ENCODE assay signal across 1 cellular context in the genomic region with DNA sequence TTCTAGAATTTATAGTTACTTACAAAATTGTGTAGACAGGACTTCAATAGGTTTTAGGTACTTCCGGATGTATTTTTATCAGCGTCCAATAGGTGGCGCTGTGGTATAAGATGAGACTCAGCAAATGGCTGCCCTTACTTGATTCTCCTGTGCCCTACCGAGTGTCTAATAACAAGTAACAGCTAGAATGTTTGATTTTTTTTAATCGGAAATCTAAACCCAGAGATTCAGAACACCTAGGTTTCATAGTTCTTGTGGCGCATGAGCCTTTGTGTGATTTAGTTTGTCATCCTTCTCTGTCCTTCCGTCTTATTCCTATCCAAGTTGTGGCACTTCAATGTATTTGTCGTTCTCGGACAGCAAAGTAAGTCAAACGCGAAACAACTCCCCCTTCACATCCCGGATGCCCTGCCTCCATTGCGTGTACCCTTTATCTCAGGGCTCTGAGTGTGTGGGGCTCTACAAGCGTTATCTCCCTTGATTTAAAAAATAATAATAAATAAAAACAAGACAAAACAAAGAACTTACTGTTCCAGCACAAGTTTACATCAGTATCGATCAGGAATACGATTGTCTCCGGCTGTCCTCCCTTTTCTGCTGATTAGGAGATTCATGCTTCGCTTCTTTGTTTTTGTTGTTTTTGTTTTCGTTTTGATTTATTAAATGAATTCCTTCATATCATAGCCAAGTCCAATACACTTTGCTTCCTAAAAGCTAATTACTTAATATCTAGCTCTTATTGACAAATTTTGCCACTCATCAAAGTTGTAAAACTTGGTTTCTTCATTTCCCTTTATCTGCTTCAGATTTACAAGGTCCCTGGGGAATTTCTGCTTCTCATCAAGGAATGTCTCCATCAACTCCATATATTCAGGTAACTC.
A peak's percentile ranks its signal among the peaks of the same experiment; 100 is the strongest.
TF ChIP-seq lines count a peak whose summit lies in the region.

No MANE protein-coding gene starts in this region.

TF ChIP-seq in H1, 55 proteins besides CTCF, POLR2A, EP300 and RAD21:
- TF ChIP-seq, protein P1, sequence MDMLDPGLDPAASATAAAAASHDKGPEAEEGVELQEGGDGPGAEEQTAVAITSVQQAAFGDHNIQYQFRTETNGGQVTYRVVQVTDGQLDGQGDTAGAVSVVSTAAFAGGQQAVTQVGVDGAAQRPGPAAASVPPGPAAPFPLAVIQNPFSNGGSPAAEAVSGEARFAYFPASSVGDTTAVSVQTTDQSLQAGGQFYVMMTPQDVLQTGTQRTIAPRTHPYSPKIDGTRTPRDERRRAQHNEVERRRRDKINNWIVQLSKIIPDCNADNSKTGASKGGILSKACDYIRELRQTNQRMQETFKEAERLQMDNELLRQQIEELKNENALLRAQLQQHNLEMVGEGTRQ (IDR thresholded peaks at IDR 0.05; ENCODE audit: low read length), result no peak
- TF ChIP-seq YY1 (IDR thresholded peaks at IDR 0.05; ENCODE audit: low read depth, low read length) (peak; percentile 94), RXRA (IDR thresholded peaks at IDR 0.05; ENCODE audit: insufficient read depth, low read depth, low read length) (no peak), GABPA (IDR thresholded peaks at IDR 0.05; ENCODE audit: borderline replicate concordance, insufficient read depth, low read length) (no peak), RBBP5 (IDR thresholded peaks at IDR 0.05; ENCODE audit: borderline replicate concordance, low read depth, low read length) (no peak), PHF8 (conservative IDR thresholded peaks at IDR 0.05; ENCODE audit: low read depth, low read length) (no peak), TCF12 (IDR thresholded peaks at IDR 0.05; ENCODE audit: low read depth, low read length) (no peak), SIX5 (IDR thresholded peaks at IDR 0.05; ENCODE audit: low read depth, low read length) (no peak), KDM4A (IDR thresholded peaks at IDR 0.05; ENCODE audit: low read depth, low read length, severe bottlenecking) (no peak), SUZ12 (IDR thresholded peaks at IDR 0.05; ENCODE audit: low read length) (no peak), CBX8 (IDR thresholded peaks at IDR 0.05; ENCODE audit: borderline replicate concordance, low read depth, low read length) (no peak), NANOG (IDR thresholded peaks at IDR 0.05; ENCODE audit: insufficient read depth, low read depth, low read length, poor library complexity, severe bottlenecking) (no peak), TEAD4 (IDR thresholded peaks at IDR 0.05; ENCODE audit: low read depth, low read length) (no peak), ASH2L (IDR thresholded peaks at IDR 0.05; ENCODE audit: low read length) (peak; percentile 61), RFX5 (IDR thresholded peaks at IDR 0.05; ENCODE audit: borderline replicate concordance, low read depth, low read length) (no peak), TAF1 (IDR thresholded peaks at IDR 0.05; ENCODE audit: low read depth, low read length) (0 out of 2 replicates have a peak, but pooled peaks have one; percentile 40), SRF (IDR thresholded peaks at IDR 0.05; ENCODE audit: low read depth, low read length) (no peak)
- TF ChIP-seq, protein P2, sequence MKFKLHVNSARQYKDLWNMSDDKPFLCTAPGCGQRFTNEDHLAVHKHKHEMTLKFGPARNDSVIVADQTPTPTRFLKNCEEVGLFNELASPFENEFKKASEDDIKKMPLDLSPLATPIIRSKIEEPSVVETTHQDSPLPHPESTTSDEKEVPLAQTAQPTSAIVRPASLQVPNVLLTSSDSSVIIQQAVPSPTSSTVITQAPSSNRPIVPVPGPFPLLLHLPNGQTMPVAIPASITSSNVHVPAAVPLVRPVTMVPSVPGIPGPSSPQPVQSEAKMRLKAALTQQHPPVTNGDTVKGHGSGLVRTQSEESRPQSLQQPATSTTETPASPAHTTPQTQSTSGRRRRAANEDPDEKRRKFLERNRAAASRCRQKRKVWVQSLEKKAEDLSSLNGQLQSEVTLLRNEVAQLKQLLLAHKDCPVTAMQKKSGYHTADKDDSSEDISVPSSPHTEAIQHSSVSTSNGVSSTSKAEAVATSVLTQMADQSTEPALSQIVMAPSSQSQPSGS (IDR thresholded peaks at IDR 0.05; ENCODE audit: low read length), result no peak
